Comparison of ENCODE assay signal across 24 cellular contexts in genomic region chr13:49319555-49320350, GRCh38.
DNase-seq lines count a peak whose midpoint lies in the region; ATAC-seq and TF ChIP-seq lines count a peak whose summit lies in the region.
"Had no signal": no experiment of that assay in that cellular context is flagged by ENCODE, and none has a peak within 500 bp of the region (broad histone marks: within the 10 kb centered on the region; RNA-seq: fewer than 3 reads in every experiment).

No MANE protein-coding gene starts in this region.

- H3K27ac ChIP-seq in SJSA1 (peak overlapping the region; percentile 76), subcutaneous abdominal adipose tissue (ENCODE audit: low read depth, low read length) (peak overlapping the region; percentile 52), testis (no peak overlapping the region)
- H3K27ac ChIP-seq: colonic mucosa had no signal

- H3K4me1 ChIP-seq in SJSA1 (replicated peaks) (peaks cover 26% of the 10 kb centered on the region), subcutaneous abdominal adipose tissue (ENCODE audit: control insufficient read depth in 5 of 5, insufficient read depth in 5 of 5, low read length in 5 of 5) (peaks cover 0 to 14% (median 3%) of the 10 kb centered on the region in 5 donors), HAP-1 (no peaks in the 10 kb centered on the region), testis (peaks cover 5% of the 10 kb centered on the region)
- H3K4me1 ChIP-seq: colonic mucosa had no signal

- DNase-seq in ELR (ENCODE audit: low read depth) (peak; percentile 40), SJSA1 (ENCODE audit: low read depth in 1 of 2, low spot score in 2 of 2) (peak in 1 of 2 experiments; percentile 52), fibroblast of pulmonary artery (ENCODE audit: low read depth) (peak; percentile 46), HAP-1 (ENCODE audit: low spot score in 2 of 2) (no peak), testis (no peak)
- DNase-seq: activated CD4-positive, CD25-positive, alpha-beta regulatory T cell treated with anti-CD3 and anti-CD28 coated beads, Interleukin-2, amount 50 U/mL, for 72 hours; activated effector memory CD4-positive, alpha-beta T cell treated with anti-CD3 and anti-CD28 coated beads, Interleukin-2, amount 50 U/mL, for 16 hours; CD8-positive, alpha-beta T cell; colonic mucosa; DMS79; Kasumi-1; kidney; mucosa of descending colon; NCI-H146; NCI-H446; nucleus accumbens; SIG-M5; stimulated activated CD4-positive, alpha-beta T cell treated with anti-CD3 and anti-CD28 coated beads, Interleukin-4, amount 100 ng/mL, for 1 hour; stimulated activated CD8-positive, alpha-beta memory T cell treated with anti-CD3 and anti-CD28 coated beads, Interleukin-4, amount 100 ng/mL, for 48 hours; T1000 had no signal

- H3K36me3 ChIP-seq in SJSA1 (no peaks in the 10 kb centered on the region), subcutaneous abdominal adipose tissue (ENCODE audit: control insufficient read depth in 5 of 5, insufficient read depth in 5 of 5, low read length in 5 of 5) (peaks cover 0 to 8% (median 5%) of the 10 kb centered on the region in 5 donors), HAP-1 (replicated peaks) (no peaks in the 10 kb centered on the region), testis (ENCODE audit: low read depth, missing control alignments) (no peaks in the 10 kb centered on the region)
- H3K36me3 ChIP-seq: colonic mucosa had no signal

- in situ Hi-C loops in HAP-1 (cut with MboI; ENCODE audit: low sequenced_read_pairs): loop anchor here (25.0 kb wide), 1 partner anchor 518 kb away; no protein-coding TSS in a partner anchor

- TF ChIP-seq CTCF in fibroblast of pulmonary artery (IDR thresholded peaks at IDR 0.05; ENCODE audit: low read length, missing control alignments): no peak
- no peak for TF ChIP-seq CTCF in testis (IDR thresholded peaks at IDR 0.05)

- H3K9me3 ChIP-seq in SJSA1 (replicated peaks) (no peaks in the 10 kb centered on the region), subcutaneous abdominal adipose tissue (ENCODE audit: control insufficient read depth in 5 of 5, low read length in 5 of 5) (no peaks in the 10 kb centered on the region), HAP-1 (peaks cover 2% of the 10 kb centered on the region; the same call in 1 of the 2 replicates), testis (no peaks in the 10 kb centered on the region)
- H3K9me3 ChIP-seq: colonic mucosa, mucosa of descending colon had no signal

- ATAC-seq in HG03460 (IDR thresholded peaks at IDR 0.05; ENCODE audit: unreplicated experiment) (no peak), GM18502 (IDR thresholded peaks at IDR 0.05; ENCODE audit: poor library complexity, unreplicated experiment) (no peak)
- ATAC-seq: CD8-positive, alpha-beta T cell; GM23338; mucosa of descending colon had no signal

- no peak overlapping the region for H3K4me3 ChIP-seq in SJSA1
- H3K4me3 ChIP-seq in fibroblast of pulmonary artery (replicated peaks; ENCODE audit: low read depth, low read length): no peak overlapping the region
- no peak overlapping the region for H3K4me3 ChIP-seq in subcutaneous abdominal adipose tissue (ENCODE audit: low read depth in 1 of 5, low read length in 5 of 5)
- no peak overlapping the region for H3K4me3 ChIP-seq in HAP-1
- H3K4me3 ChIP-seq in testis: no peak overlapping the region
- H3K4me3 ChIP-seq: colonic mucosa, GM23338, mucosa of descending colon had no signal

- no peak for TF ChIP-seq POLR2A in testis (IDR thresholded peaks at IDR 0.05)

- H3K27me3 ChIP-seq in SJSA1 (replicated peaks): no peaks in the 10 kb centered on the region
- H3K27me3 ChIP-seq in subcutaneous abdominal adipose tissue (ENCODE audit: control insufficient read depth in 5 of 5, insufficient read depth in 4 of 5, low read length in 5 of 5): no peaks in the 10 kb centered on the region
- H3K27me3 ChIP-seq in HAP-1 (ENCODE audit: low read depth): no peaks in the 10 kb centered on the region
- H3K27me3 ChIP-seq in testis: no peaks in the 10 kb centered on the region
- H3K27me3 ChIP-seq: colonic mucosa had no signal

- WGBS in testis, 2 donors: 78 to 80% methylated on average over 2 of the region's 2 CpGs

- intact Hi-C loops in testis (cut with DNase I; ENCODE audit: low total_unique reads): no loop called here

- H3K9ac ChIP-seq in subcutaneous abdominal adipose tissue (ENCODE audit: low read length in 5 of 5): no peak overlapping the region

Comparison
In these comparisons a context has a peak if more than half of its experiments do, and no peak if none do; other contexts are left out.
1. DNase-seq: peak in ELR (single experiment) and fibroblast of pulmonary artery (single experiment); none in HAP-1 (0 of 2) and testis (single experiment).
2. H3K27ac ChIP-seq: peak in SJSA1 (single experiment) and subcutaneous abdominal adipose tissue (single experiment); none in testis (0 of 2).